1 cellular context compared by ENCODE assay signal in the genomic region with DNA sequence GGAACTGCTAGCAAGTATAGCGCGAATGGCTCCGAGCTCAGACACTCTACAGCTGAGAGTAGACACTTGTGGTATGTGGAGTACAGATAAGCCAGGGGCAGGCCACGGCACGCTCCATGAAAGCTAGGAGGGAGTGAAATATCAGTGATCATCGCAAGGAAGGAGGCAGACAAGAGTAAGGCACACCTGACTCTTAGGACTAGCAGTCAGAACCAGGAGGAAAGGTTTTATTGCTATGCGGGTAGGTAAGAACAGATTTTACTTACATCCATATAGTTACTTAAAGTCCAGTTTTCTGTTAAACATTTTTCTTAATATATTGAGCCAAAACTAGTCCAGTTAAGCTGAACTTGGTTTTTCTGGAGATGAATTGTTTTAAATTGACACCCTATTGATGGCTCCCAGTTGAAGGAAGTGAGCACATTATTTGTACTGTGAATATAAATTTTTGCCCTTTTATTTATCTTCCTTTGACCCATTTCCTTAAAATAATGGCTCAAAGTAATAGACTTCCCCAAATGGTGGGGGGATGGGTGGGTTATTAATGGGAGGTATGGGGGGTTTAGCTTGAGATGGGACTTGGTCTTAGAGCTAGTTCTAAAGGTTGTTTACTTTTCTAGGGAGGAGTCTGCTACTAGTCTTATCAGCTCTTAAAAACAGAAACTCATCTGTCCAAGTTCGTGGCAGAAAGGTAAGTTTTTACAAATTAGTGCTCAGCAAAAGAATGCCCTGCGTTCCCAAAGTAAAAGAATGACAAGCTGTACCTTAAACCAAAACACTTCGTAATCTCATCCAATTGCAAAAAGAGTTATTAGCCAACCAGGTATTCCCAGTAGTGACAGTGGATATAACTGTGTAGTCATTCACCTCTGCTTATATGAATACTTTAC.
TF ChIP-seq lines count a peak whose summit lies in the region.

No MANE protein-coding gene starts in this region.

TF ChIP-seq in endothelial cell of umbilical vein, 7 proteins besides CTCF, POLR2A, EP300 and RAD21:
- TF ChIP-seq FOS (IDR thresholded peaks at IDR 0.05; ENCODE audit: borderline replicate concordance, insufficient read depth, low read length): no peak
- peak; percentile 45 for TF ChIP-seq POLR2AphosphoS5 (IDR thresholded peaks at IDR 0.05; ENCODE audit: insufficient read depth, low read depth, low read length)
